ENCODE assay signal across 3 cellular contexts in the genomic region with DNA sequence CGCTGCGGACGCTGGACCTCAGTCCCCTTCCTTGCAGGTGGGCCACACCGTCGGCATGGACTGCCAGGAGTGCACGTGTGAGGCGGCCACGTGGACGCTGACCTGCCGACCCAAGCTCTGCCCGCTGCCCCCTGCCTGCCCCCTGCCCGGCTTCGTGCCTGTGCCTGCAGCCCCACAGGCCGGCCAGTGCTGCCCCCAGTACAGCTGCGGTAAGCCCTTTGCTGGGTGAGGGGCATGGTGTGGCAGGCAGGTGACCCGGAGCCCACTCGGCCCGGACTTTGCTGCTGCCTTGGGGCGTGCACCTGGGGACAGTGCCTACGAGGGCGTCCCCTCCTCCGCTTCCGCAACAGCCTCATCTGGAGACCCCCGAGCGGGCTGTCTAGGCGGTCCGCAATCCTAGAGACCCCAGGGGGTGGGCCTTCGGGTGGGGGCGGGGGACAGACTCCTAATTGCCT.
TF ChIP-seq lines count a peak whose summit lies in the region.

No MANE protein-coding gene starts in this region.

TF ChIP-seq in SK-N-SH, 30 proteins besides CTCF, POLR2A, EP300 and RAD21 (continued from another document):
- TF ChIP-seq TCF12 (IDR thresholded peaks at IDR 0.05) (no peak), FOXJ3 (CRISPR knock-in tag; IDR thresholded peaks at IDR 0.05) (no peak), RXRA (IDR thresholded peaks at IDR 0.05; ENCODE audit: borderline replicate concordance, low read depth) (no peak), ELF1 (IDR thresholded peaks at IDR 0.05) (no peak), FOXM1 (IDR thresholded peaks at IDR 0.05; ENCODE audit: low read depth) (no peak), TAF1 (IDR thresholded peaks at IDR 0.05; ENCODE audit: borderline replicate concordance, low read depth, low read length) (no peak), PBX3 (IDR thresholded peaks at IDR 0.05) (no peak)
- TF ChIP-seq, protein P1, sequence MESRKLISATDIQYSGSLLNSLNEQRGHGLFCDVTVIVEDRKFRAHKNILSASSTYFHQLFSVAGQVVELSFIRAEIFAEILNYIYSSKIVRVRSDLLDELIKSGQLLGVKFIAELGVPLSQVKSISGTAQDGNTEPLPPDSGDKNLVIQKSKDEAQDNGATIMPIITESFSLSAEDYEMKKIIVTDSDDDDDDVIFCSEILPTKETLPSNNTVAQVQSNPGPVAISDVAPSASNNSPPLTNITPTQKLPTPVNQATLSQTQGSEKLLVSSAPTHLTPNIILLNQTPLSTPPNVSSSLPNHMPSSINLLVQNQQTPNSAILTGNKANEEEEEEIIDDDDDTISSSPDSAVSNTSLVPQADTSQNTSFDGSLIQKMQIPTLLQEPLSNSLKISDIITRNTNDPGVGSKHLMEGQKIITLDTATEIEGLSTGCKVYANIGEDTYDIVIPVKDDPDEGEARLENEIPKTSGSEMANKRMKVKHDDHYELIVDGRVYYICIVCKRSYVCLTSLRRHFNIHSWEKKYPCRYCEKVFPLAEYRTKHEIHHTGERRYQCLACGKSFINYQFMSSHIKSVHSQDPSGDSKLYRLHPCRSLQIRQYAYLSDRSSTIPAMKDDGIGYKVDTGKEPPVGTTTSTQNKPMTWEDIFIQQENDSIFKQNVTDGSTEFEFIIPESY (IDR thresholded peaks at IDR 0.05; ENCODE audit: borderline replicate concordance, low read depth) = no peak

TF ChIP-seq in SK-N-SH treated with all-trans-retinoic acid at 6 μM for 48 hours, 23 proteins besides CTCF, POLR2A, EP300 and RAD21 (continued from another document):
- TF ChIP-seq, protein P2, sequence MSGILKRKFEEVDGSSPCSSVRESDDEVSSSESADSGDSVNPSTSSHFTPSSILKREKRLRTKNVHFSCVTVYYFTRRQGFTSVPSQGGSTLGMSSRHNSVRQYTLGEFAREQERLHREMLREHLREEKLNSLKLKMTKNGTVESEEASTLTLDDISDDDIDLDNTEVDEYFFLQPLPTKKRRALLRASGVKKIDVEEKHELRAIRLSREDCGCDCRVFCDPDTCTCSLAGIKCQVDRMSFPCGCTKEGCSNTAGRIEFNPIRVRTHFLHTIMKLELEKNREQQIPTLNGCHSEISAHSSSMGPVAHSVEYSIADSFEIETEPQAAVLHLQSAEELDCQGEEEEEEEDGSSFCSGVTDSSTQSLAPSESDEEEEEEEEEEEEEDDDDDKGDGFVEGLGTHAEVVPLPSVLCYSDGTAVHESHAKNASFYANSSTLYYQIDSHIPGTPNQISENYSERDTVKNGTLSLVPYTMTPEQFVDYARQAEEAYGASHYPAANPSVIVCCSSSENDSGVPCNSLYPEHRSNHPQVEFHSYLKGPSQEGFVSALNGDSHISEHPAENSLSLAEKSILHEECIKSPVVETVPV (CRISPR knock-in tag; IDR thresholded peaks at IDR 0.05) = no peak
- TF ChIP-seq TCF4 (CRISPR knock-in tag; IDR thresholded peaks at IDR 0.05; ENCODE audit: borderline replicate concordance) = no peak
TF ChIP-seq in SK-N-SH treated with all-trans-retinoic acid at 6 μM for 48 hours: peak in this region for 0.

TF ChIP-seq in GM23338, 12 proteins besides CTCF, POLR2A, EP300 and RAD21 (continued from another document):
- TF ChIP-seq EZH2 (IDR thresholded peaks at IDR 0.05; ENCODE audit: low read depth, unreplicated experiment) (no peak), EZH2phosphoT487 (IDR thresholded peaks at IDR 0.05; ENCODE audit: unreplicated experiment) (no peak), ZNF114 (CRISPR knock-in tag; IDR thresholded peaks at IDR 0.05) (no peak), JUNB (IDR thresholded peaks at IDR 0.05; ENCODE audit: unreplicated experiment) (no peak), POLR2AphosphoS5 (IDR thresholded peaks at IDR 0.05; ENCODE audit: low read depth) (no peak), CREB1 (CRISPR knock-in tag; IDR thresholded peaks at IDR 0.05; ENCODE audit: low read depth) (no peak), STAT1 (IDR thresholded peaks at IDR 0.05; ENCODE audit: unreplicated experiment) (no peak), ETS1 (IDR thresholded peaks at IDR 0.05) (no peak)
- TF ChIP-seq, protein P3, sequence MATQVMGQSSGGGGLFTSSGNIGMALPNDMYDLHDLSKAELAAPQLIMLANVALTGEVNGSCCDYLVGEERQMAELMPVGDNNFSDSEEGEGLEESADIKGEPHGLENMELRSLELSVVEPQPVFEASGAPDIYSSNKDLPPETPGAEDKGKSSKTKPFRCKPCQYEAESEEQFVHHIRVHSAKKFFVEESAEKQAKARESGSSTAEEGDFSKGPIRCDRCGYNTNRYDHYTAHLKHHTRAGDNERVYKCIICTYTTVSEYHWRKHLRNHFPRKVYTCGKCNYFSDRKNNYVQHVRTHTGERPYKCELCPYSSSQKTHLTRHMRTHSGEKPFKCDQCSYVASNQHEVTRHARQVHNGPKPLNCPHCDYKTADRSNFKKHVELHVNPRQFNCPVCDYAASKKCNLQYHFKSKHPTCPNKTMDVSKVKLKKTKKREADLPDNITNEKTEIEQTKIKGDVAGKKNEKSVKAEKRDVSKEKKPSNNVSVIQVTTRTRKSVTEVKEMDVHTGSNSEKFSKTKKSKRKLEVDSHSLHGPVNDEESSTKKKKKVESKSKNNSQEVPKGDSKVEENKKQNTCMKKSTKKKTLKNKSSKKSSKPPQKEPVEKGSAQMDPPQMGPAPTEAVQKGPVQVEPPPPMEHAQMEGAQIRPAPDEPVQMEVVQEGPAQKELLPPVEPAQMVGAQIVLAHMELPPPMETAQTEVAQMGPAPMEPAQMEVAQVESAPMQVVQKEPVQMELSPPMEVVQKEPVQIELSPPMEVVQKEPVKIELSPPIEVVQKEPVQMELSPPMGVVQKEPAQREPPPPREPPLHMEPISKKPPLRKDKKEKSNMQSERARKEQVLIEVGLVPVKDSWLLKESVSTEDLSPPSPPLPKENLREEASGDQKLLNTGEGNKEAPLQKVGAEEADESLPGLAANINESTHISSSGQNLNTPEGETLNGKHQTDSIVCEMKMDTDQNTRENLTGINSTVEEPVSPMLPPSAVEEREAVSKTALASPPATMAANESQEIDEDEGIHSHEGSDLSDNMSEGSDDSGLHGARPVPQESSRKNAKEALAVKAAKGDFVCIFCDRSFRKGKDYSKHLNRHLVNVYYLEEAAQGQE (IDR thresholded peaks at IDR 0.05; ENCODE audit: unreplicated experiment) = no peak
- TF ChIP-seq, protein P4, sequence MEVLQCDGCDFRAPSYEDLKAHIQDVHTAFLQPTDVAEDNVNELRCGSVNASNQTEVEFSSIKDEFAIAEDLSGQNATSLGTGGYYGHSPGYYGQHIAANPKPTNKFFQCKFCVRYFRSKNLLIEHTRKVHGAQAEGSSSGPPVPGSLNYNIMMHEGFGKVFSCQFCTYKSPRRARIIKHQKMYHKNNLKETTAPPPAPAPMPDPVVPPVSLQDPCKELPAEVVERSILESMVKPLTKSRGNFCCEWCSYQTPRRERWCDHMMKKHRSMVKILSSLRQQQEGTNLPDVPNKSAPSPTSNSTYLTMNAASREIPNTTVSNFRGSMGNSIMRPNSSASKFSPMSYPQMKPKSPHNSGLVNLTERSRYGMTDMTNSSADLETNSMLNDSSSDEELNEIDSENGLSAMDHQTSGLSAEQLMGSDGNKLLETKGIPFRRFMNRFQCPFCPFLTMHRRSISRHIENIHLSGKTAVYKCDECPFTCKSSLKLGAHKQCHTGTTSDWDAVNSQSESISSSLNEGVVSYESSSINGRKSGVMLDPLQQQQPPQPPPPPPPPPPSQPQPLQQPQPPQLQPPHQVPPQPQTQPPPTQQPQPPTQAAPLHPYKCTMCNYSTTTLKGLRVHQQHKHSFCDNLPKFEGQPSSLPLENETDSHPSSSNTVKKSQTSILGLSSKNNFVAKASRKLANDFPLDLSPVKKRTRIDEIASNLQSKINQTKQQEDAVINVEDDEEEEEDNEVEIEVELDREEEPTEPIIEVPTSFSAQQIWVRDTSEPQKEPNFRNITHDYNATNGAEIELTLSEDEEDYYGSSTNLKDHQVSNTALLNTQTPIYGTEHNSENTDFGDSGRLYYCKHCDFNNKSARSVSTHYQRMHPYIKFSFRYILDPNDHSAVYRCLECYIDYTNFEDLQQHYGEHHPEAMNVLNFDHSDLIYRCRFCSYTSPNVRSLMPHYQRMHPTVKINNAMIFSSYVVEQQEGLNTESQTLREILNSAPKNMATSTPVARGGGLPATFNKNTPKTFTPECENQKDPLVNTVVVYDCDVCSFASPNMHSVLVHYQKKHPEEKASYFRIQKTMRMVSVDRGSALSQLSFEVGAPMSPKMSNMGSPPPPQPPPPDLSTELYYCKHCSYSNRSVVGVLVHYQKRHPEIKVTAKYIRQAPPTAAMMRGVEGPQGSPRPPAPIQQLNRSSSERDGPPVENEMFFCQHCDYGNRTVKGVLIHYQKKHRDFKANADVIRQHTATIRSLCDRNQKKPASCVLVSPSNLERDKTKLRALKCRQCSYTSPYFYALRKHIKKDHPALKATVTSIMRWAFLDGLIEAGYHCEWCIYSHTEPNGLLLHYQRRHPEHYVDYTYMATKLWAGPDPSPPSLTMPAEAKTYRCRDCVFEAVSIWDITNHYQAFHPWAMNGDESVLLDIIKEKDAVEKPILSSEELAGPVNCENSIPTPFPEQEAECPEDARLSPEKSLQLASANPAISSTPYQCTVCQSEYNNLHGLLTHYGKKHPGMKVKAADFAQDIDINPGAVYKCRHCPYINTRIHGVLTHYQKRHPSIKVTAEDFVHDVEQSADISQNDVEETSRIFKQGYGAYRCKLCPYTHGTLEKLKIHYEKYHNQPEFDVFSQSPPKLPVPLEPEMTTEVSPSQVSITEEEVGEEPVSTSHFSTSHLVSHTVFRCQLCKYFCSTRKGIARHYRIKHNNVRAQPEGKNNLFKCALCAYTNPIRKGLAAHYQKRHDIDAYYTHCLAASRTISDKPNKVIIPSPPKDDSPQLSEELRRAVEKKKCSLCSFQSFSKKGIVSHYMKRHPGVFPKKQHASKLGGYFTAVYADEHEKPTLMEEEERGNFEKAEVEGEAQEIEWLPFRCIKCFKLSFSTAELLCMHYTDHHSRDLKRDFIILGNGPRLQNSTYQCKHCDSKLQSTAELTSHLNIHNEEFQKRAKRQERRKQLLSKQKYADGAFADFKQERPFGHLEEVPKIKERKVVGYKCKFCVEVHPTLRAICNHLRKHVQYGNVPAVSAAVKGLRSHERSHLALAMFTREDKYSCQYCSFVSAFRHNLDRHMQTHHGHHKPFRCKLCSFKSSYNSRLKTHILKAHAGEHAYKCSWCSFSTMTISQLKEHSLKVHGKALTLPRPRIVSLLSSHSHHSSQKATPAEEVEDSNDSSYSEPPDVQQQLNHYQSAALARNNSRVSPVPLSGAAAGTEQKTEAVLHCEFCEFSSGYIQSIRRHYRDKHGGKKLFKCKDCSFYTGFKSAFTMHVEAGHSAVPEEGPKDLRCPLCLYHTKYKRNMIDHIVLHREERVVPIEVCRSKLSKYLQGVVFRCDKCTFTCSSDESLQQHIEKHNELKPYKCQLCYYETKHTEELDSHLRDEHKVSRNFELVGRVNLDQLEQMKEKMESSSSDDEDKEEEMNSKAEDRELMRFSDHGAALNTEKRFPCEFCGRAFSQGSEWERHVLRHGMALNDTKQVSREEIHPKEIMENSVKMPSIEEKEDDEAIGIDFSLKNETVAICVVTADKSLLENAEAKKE (CRISPR knock-in tag; IDR thresholded peaks at IDR 0.05) = no peak
